Comparison of ENCODE assay signal across 8 cellular contexts in the genomic region with DNA sequence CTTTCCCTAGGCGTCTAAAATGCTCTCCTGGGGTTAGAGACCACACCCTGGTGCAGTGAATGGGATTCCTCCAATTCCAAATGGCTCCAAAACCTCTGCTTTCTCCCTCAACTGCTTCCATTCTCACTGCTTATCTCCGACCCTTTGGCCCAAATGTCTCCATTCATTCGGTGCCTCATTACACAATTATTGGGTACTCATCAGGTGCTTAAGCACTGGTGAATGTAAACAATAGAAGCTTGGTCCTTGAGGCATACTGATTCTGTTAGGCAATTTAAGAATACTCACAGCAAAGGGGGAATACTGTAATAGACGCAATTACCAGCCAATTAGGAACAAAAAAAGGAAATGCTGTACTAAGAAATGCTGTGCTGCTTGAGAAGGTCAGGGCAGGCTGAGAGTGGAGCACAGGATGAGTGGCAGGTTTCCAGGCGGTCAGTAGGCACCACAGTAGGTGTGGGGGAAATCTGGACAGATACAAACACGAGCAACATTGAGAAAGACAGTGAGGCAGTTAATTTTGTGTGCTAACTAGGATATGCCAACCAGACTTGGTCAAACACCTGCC. TPM values are rescaled to one million over a fixed set of nuclear protein-coding genes. Genes with fewer than 3 reads are reported as not detected.
DNase-seq lines count a peak whose midpoint lies in the region; ATAC-seq and TF ChIP-seq lines count a peak whose summit lies in the region.

No MANE protein-coding gene starts in this region.

- intact Hi-C loops in CD4-positive, alpha-beta memory T cell (cut with micrococcal nuclease): no loop called here
- intact Hi-C loops in ascending aorta (cut with DNase I): no loop called here

- H3K27ac ChIP-seq in CD4-positive, alpha-beta memory T cell (ENCODE audit: low read depth, low read length): peak overlapping the region; percentile 48
- no peak overlapping the region for H3K27ac ChIP-seq in ascending aorta

- H3K27ac Mint-ChIP-seq in CD4-positive, alpha-beta memory T cell: peak overlapping the region; percentile 12 to 94 (median 81)

- no peaks in the 10 kb centered on the region for H3K9me3 Mint-ChIP-seq in CD4-positive, alpha-beta memory T cell

- H3K4me3 Mint-ChIP-seq in CD4-positive, alpha-beta memory T cell: peak overlapping the region; percentile 80 to 94 (median 93)

- DNase-seq in CD4-positive, alpha-beta memory T cell: no peak
- DNase-seq in ascending aorta (ENCODE audit: low spot score in 2 of 2) (no peak), T-helper 9 cell (no peak), NAMALWA (ENCODE audit: low spot score) (no peak), 8988T (no peak)

- no peaks in the 10 kb centered on the region for H3K36me3 Mint-ChIP-seq in CD4-positive, alpha-beta memory T cell

- no peak for TF ChIP-seq CTCF in ascending aorta (IDR thresholded peaks at IDR 0.05)

- H3K9ac ChIP-seq in mucosa of stomach (ENCODE audit: low read length): peak overlapping the region; percentile 64

- no peaks in the 10 kb centered on the region for H3K27me3 Mint-ChIP-seq in CD4-positive, alpha-beta memory T cell

- H3K4me1 ChIP-seq in CD4-positive, alpha-beta memory T cell (ENCODE audit: insufficient read depth, low read length): peaks cover 14% of the 10 kb centered on the region
- H3K4me1 ChIP-seq in ascending aorta: peaks cover 0 to 8% of the 10 kb centered on the region in 2 donors
- peaks cover 31% of the 10 kb centered on the region for H3K4me1 ChIP-seq in mucosa of stomach (ENCODE audit: control insufficient read depth, insufficient read depth, low read length)

- H3K9me3 ChIP-seq in CD4-positive, alpha-beta memory T cell (ENCODE audit: control insufficient read depth in 1 of 2, low read length in 2 of 2): no peaks in the 10 kb centered on the region
- H3K9me3 ChIP-seq in ascending aorta: no peaks in the 10 kb centered on the region
- H3K9me3 ChIP-seq in mucosa of stomach (ENCODE audit: control insufficient read depth, low read length): no peaks in the 10 kb centered on the region

- H3K4me1 Mint-ChIP-seq in CD4-positive, alpha-beta memory T cell: peaks cover 12 to 26% (median 20%) of the 10 kb centered on the region in 4 donors

- ATAC-seq in HG03159 (IDR thresholded peaks at IDR 0.05; ENCODE audit: unreplicated experiment) (peak; percentile 24), GM19463 (IDR thresholded peaks at IDR 0.05; ENCODE audit: unreplicated experiment) (no peak)

- no peaks in the 10 kb centered on the region for H3K36me3 ChIP-seq in CD4-positive, alpha-beta memory T cell (ENCODE audit: insufficient read depth, low read length)
- H3K36me3 ChIP-seq in ascending aorta: no peaks in the 10 kb centered on the region
- no peaks in the 10 kb centered on the region for H3K36me3 ChIP-seq in mucosa of stomach (ENCODE audit: control insufficient read depth, insufficient read depth, low read length)

- H3K4me3 ChIP-seq in CD4-positive, alpha-beta memory T cell (ENCODE audit: low read length in 2 of 2): peak overlapping the region; percentile 13 to 53
- H3K4me3 ChIP-seq in ascending aorta (peak overlapping the region; percentile 48 to 62), mucosa of stomach (ENCODE audit: low read length) (peak overlapping the region; percentile 26)

- CTCF ChIA-PET in CD4-positive, alpha-beta memory T cell (lab: Charles Lee; ENCODE audit: partially characterized antibody): interaction anchor here (2.4 kb wide), 1 partner anchor 14 kb away, joined by 11 read pairs; no protein-coding TSS in a partner anchor

- POLR2A ChIA-PET in CD4-positive, alpha-beta memory T cell (lab: Charles Lee; ENCODE audit: partially characterized antibody): no interaction called here

- H3K27me3 ChIP-seq in CD4-positive, alpha-beta memory T cell (ENCODE audit: insufficient read depth, low read length): no peaks in the 10 kb centered on the region
- H3K27me3 ChIP-seq in ascending aorta: no peaks in the 10 kb centered on the region
- no peaks in the 10 kb centered on the region for H3K27me3 ChIP-seq in mucosa of stomach (ENCODE audit: control insufficient read depth, insufficient read depth, low read length)

RNA-seq across cellular contexts. Expression of gene GMDS, which starts 23.0 kb away (rescaled TPM):
- total RNA-seq in CD4-positive, alpha-beta memory T cell: 10 to 100 TPM; 12.1 to 13.9 TPM
- 10 to 100 TPM; 16.5 to 24.0 TPM for polyA plus RNA-seq in CD4-positive, alpha-beta memory T cell
- total RNA-seq in ascending aorta: 19.9 TPM
